In the genomic region with DNA sequence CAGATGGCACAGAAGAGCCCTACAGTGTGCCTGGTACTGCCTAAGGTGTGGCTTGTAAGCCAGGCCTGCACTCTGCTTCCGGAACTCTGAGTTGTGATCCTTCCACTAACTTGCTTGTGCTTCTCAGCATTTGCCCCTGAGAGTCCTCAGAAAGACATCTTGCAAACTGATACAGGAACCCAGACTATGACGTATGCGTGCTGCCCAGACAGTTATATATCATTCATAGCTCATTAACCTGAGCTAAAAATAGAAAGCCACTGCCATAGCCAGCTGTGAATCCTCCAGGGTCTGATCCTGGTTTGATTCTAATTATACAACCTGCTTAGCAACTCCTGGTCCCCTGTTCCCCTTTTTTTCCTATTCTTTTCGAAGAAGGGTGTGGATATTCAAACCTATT, we compare ENCODE assay signal across 21 cellular contexts.
DNase-seq lines count a peak whose midpoint lies in the region; ATAC-seq and TF ChIP-seq lines count a peak whose summit lies in the region.
"Had no signal": no experiment of that assay in that cellular context is flagged by ENCODE, and none has a peak within 500 bp of the region (broad histone marks: within the 10 kb centered on the region; RNA-seq: fewer than 3 reads in every experiment).

No MANE protein-coding gene starts in this region.

- H3K36me3 ChIP-seq in psoas muscle (ENCODE audit: insufficient read depth in 1 of 2, low read depth in 1 of 2) = no peaks in the 10 kb centered on the region
- H3K36me3 ChIP-seq: gastrocnemius medialis, tibial nerve had no signal

- H3K9me3 ChIP-seq in psoas muscle = no peaks in the 10 kb centered on the region
- H3K9me3 ChIP-seq: gastrocnemius medialis, tibial nerve had no signal

- H3K27ac ChIP-seq in psoas muscle = no peak overlapping the region
- H3K27ac ChIP-seq: 22Rv1, gastrocnemius medialis, KMS-11, SK-N-MC, tibial nerve had no signal

- H3K27me3 Mint-ChIP-seq in chondrocyte (ENCODE audit: low read depth) = no peaks in the 10 kb centered on the region
- H3K27me3 Mint-ChIP-seq: activated T-cell treated with anti-CD3 and anti-CD28 coated beads, Interleukin-2, amount 50 U/mL, for 24 hours; dendritic cell treated with granulocyte-macrophage colony-stimulating factor and Interleukin-4, amounts not matched to agents 40 ng/mL and 50 ng/mL, for 4 days had no signal

- 39 to 47% (median 39%) methylated on average over 4 of the region's 4 CpGs for WGBS in psoas muscle, 3 donors

- no peaks in the 10 kb centered on the region for H3K36me3 Mint-ChIP-seq in chondrocyte (ENCODE audit: low read depth)
- H3K36me3 Mint-ChIP-seq: naive B cell had no signal

- ATAC-seq in psoas muscle (peak; percentile 43 to 88 (median 59)), HG02938 (IDR thresholded peaks at IDR 0.05; ENCODE audit: unreplicated experiment) (no peak), HG03095 (IDR thresholded peaks at IDR 0.05; ENCODE audit: unreplicated experiment) (no peak), GM18909 (IDR thresholded peaks at IDR 0.05; ENCODE audit: poor library complexity, unreplicated experiment) (no peak)
- ATAC-seq: gastrocnemius medialis had no signal

- intact Hi-C loops in psoas muscle (cut with DNase I) = no loop called here

- no peaks in the 10 kb centered on the region for H3K27me3 ChIP-seq in psoas muscle (ENCODE audit: insufficient read depth in 3 of 3, low read length in 2 of 3)
- H3K27me3 ChIP-seq: gastrocnemius medialis had no signal

- no peak overlapping the region for H3K4me3 Mint-ChIP-seq in chondrocyte (ENCODE audit: unreplicated experiment)
- H3K4me3 Mint-ChIP-seq: activated T-cell treated with anti-CD3 and anti-CD28 coated beads, Interleukin-2, amount 50 U/mL, for 24 hours; dendritic cell treated with granulocyte-macrophage colony-stimulating factor and Interleukin-4, amounts not matched to agents 40 ng/mL and 50 ng/mL, for 4 days; naive B cell had no signal

- H3K4me3 ChIP-seq in psoas muscle = no peak overlapping the region
- H3K4me3 ChIP-seq: gastrocnemius medialis, SK-N-MC, tibial nerve had no signal

- DNase-seq in DMS79 (lab: John Stamatoyannopoulos, UW) (peak; percentile 13), DMS79 treated with DMSO at 0.1 percent for 48 hours (lab: John Stamatoyannopoulos, UW) (no peak), NCI-H2171 treated with DMSO at 0.1 percent for 48 hours (lab: John Stamatoyannopoulos, UW) (peak; percentile 96), chondrocyte (ENCODE audit: low spot score) (no peak), psoas muscle (no peak)
- DNase-seq: activated CD4-positive, CD25-positive, alpha-beta regulatory T cell; activated T-cell treated with anti-CD3 and anti-CD28 coated beads, Interleukin-2, amount 50 U/mL, for 24 hours; amniotic stem cell; gastrocnemius medialis; HCEC 1CT; islet precursor cell; naive B cell; small intestine had no signal

- H3K4me1 Mint-ChIP-seq in chondrocyte (ENCODE audit: low read depth) = peaks cover 29% of the 10 kb centered on the region
- H3K4me1 Mint-ChIP-seq: naive B cell had no signal

- no peak for TF ChIP-seq CTCF in chondrocyte (IDR thresholded peaks at IDR 0.05)
- no peak for TF ChIP-seq CTCF in psoas muscle (IDR thresholded peaks at IDR 0.05)

- peak overlapping the region; percentile 60 for H3K27ac Mint-ChIP-seq in chondrocyte (ENCODE audit: unreplicated experiment)
- H3K27ac Mint-ChIP-seq: activated T-cell treated with anti-CD3 and anti-CD28 coated beads, Interleukin-2, amount 50 U/mL, for 24 hours; dendritic cell treated with granulocyte-macrophage colony-stimulating factor and Interleukin-4, amounts not matched to agents 40 ng/mL and 50 ng/mL, for 4 days; naive B cell had no signal

- H3K4me1 ChIP-seq in psoas muscle = peaks cover 11% of the 10 kb centered on the region
- H3K4me1 ChIP-seq: gastrocnemius medialis, tibial nerve had no signal

- no peaks in the 10 kb centered on the region for H3K9me3 Mint-ChIP-seq in chondrocyte (ENCODE audit: low read depth)
- H3K9me3 Mint-ChIP-seq: activated T-cell treated with anti-CD3 and anti-CD28 coated beads, Interleukin-2, amount 50 U/mL, for 24 hours; dendritic cell treated with granulocyte-macrophage colony-stimulating factor and Interleukin-4, amounts not matched to agents 40 ng/mL and 50 ng/mL, for 4 days; naive B cell had no signal

Comparison
In these comparisons a context has a peak if more than half of its experiments do, and no peak if none do; other contexts are left out.
1. DNase-seq: peak in DMS79 (single experiment) and NCI-H2171 treated with DMSO at 0.1 percent for 48 hours (single experiment); none in DMS79 treated with DMSO at 0.1 percent for 48 hours (single experiment), chondrocyte (single experiment) and psoas muscle (0 of 2).
2. ATAC-seq: peak in psoas muscle (4 of 4); none in HG02938 (single experiment), HG03095 (single experiment) and GM18909 (single experiment).